Comparison of ENCODE assay signal across 8 cellular contexts in genomic region chr5:113487411-113487778, GRCh38. TPM values are rescaled to one million over a fixed set of nuclear protein-coding genes. Genes with fewer than 3 reads are reported as not detected.
DNase-seq lines count a peak whose midpoint lies in the region; ATAC-seq and TF ChIP-seq lines count a peak whose summit lies in the region.

No MANE protein-coding gene starts in this region.

- H3K36me3 ChIP-seq in osteoblast (ENCODE audit: insufficient read depth, low read length) = no peaks in the 10 kb centered on the region

- H3K4me3 ChIP-seq in foreskin fibroblast (ENCODE audit: low read depth in 1 of 2, low read length in 2 of 2) (peak overlapping the region; percentile 66 to 77), osteoblast (ENCODE audit: insufficient read depth, low read length) (peak overlapping the region; percentile 82)

- H3K27me3 ChIP-seq in osteoblast (ENCODE audit: insufficient read depth, low read length) = peaks cover 21% of the 10 kb centered on the region

- peak; percentile 14 for ATAC-seq in GM19395 (IDR thresholded peaks at IDR 0.05; ENCODE audit: unreplicated experiment)
- ATAC-seq in GM21786 (IDR thresholded peaks at IDR 0.05; ENCODE audit: unreplicated experiment) = no peak
- no peak for ATAC-seq in GM18870 (IDR thresholded peaks at IDR 0.05; ENCODE audit: unreplicated experiment)
- no peak for ATAC-seq in GM18868 (IDR thresholded peaks at IDR 0.05; ENCODE audit: unreplicated experiment)

- H2AFZ ChIP-seq in osteoblast (ENCODE audit: low read length) = peak overlapping the region; percentile 94

- peaks cover 21% of the 10 kb centered on the region for H3K4me1 ChIP-seq in osteoblast (ENCODE audit: insufficient read depth, low read length)

- H3K4me2 ChIP-seq in osteoblast (ENCODE audit: insufficient read depth, low read length) = peak overlapping the region; percentile 89

- peak; percentile 18 for DNase-seq in SW480 (ENCODE audit: low spot score)
- DNase-seq in foreskin fibroblast = peak; percentile 9 to 44
- peak; percentile 82 for DNase-seq in osteoblast (ENCODE audit: insufficient read length, low spot score, missing footprints)
- no peak for DNase-seq in NCI-H2171 treated with DMSO at 0.1 percent for 48 hours (lab: John Stamatoyannopoulos, UW)

- H3K9me3 ChIP-seq in osteoblast (ENCODE audit: low read depth, low read length) = peaks cover 6% of the 10 kb centered on the region

- H3K79me2 ChIP-seq in osteoblast (ENCODE audit: insufficient read depth, low read length) = no peaks in the 10 kb centered on the region

- TF ChIP-seq CTCF in foreskin fibroblast (IDR thresholded peaks at IDR 0.05; ENCODE audit: low read depth, low read length) (no peak), osteoblast (IDR thresholded peaks at IDR 0.05; ENCODE audit: extremely low read depth, low read depth, low read length) (no peak)

- H3K27ac ChIP-seq in osteoblast (ENCODE audit: low read depth, low read length) = no peak overlapping the region

- H4K20me1 ChIP-seq in osteoblast (ENCODE audit: insufficient read depth, low read length) = no peaks in the 10 kb centered on the region

RNA-seq across cellular contexts. Expression of gene MCC, which starts 0.9 kb away (rescaled TPM):
- 40.1 and 45.6 TPM in 2 replicates for total RNA-seq in osteoblast

RNA-seq across cellular contexts. Expression of gene YTHDC2, which starts 26.1 kb away (rescaled TPM):
- total RNA-seq in osteoblast = 26.8 and 32.6 TPM in 2 replicates

RNA-seq across cellular contexts. Expression of gene TSSK1B, which starts 52.6 kb away (rescaled TPM):
- 0.72 and 0.88 TPM in 2 replicates for total RNA-seq in osteoblast
